In genomic region chr10:11684341-11684716, GRCh38 we compare ENCODE assay signal across 8 cellular contexts. TPM values are rescaled to one million over a fixed set of nuclear protein-coding genes. Genes with fewer than 3 reads are reported as not detected.
A peak's percentile ranks its signal among the peaks of the same experiment; 100 is the strongest.
DNase-seq lines count a peak whose midpoint lies in the region; ATAC-seq, FAIRE-seq and TF ChIP-seq lines count a peak whose summit lies in the region.
"Not testable (repeated sequence)": the region's sequence is repeated elsewhere in the genome, so short reads cannot be mapped to it uniquely, and the experiment has no call there.

No MANE protein-coding gene starts in this region.

- ATAC-seq in A549, foreskin keratinocyte: not testable (repeated sequence)
- peak; percentile 1 for ATAC-seq in GM18520 (IDR thresholded peaks at IDR 0.05; ENCODE audit: unreplicated experiment)
- ATAC-seq in GM21737 (IDR thresholded peaks at IDR 0.05; ENCODE audit: unreplicated experiment), result peak; percentile 14
- peak; percentile 10 for ATAC-seq in HG03175 (IDR thresholded peaks at IDR 0.05; ENCODE audit: unreplicated experiment)

- TF ChIP-seq EP300 in A549 (IDR thresholded peaks at IDR 0.05), result not testable (repeated sequence)

- not testable (repeated sequence) for FAIRE-seq in A549 (lab: Jason Lieb, UNC)

- H3K4me2 ChIP-seq in A549, result peak overlapping the region; percentile 90

- WGBS in A549 (ENCODE audit: missing lambda C conversion rate), result 72% methylated on average over 4 of the region's 4 CpGs

- not testable (repeated sequence) for TF ChIP-seq CTCF in A549 (IDR thresholded peaks at IDR 0.05); RWPE1 (conservative IDR thresholded peaks at IDR 0.05; ENCODE audit: low read depth); foreskin keratinocyte (conservative IDR thresholded peaks at IDR 0.05)

- H3K4me1 Mint-ChIP-seq in activated naive CD8-positive, alpha-beta T cell (ENCODE audit: low read depth), result peaks cover 63% of the 10 kb centered on the region

- peak overlapping the region; percentile 92 for H3K27ac Mint-ChIP-seq in activated naive CD8-positive, alpha-beta T cell

- CTCF ChIA-PET in A549 (lab: Yijun Ruan, JAX), result interaction anchor here (1.2 to 3.2 kb wide), 2 partner anchors 14 to 73 kb away, joined by 5 to 10 read pairs; no protein-coding TSS in a partner anchor
- CTCF ChIA-PET in RWPE1 (lab: Yijun Ruan, JAX), result not testable (repeated sequence)

- POLR2A ChIA-PET in A549 (lab: Yijun Ruan, JAX); RWPE1 (lab: Yijun Ruan, JAX; ENCODE audit: low non-redundant PET): not testable (repeated sequence)

- not testable (repeated sequence) for H3K9me3 Mint-ChIP-seq in activated naive CD8-positive, alpha-beta T cell (ENCODE audit: low read depth)

- H3K27ac ChIP-seq in A549 (peak overlapping the region in 1 of 2 experiments; percentile 80; a peak in 3 of 6 replicates), RWPE1 (peak overlapping the region; percentile 92), foreskin keratinocyte (peak overlapping the region; percentile 71)
- not testable (repeated sequence) for H3K27ac ChIP-seq in rectal smooth muscle tissue (ENCODE audit: low read depth, low read length)

- H3K4me3 Mint-ChIP-seq in activated naive CD8-positive, alpha-beta T cell, result peak overlapping the region; percentile 81

- H3K9me3 ChIP-seq in A549, result not testable (repeated sequence)

- not testable (repeated sequence) for H3K27me3 ChIP-seq in foreskin keratinocyte; rectal smooth muscle tissue (ENCODE audit: control insufficient read depth, insufficient read depth, low read length)

- not testable (repeated sequence) for DNase-seq in A549 (ENCODE audit: low read depth in 1 of 2, low spot score in 1 of 2); RWPE1 (ENCODE audit: low spot score); foreskin keratinocyte

- H3K4me1 ChIP-seq in A549 (peaks cover 16% of the 10 kb centered on the region), foreskin keratinocyte (peaks cover 22% of the 10 kb centered on the region)
- not testable (repeated sequence) for H3K4me1 ChIP-seq in rectal smooth muscle tissue (ENCODE audit: control insufficient read depth, insufficient read depth, low read length)

- H3K36me3 Mint-ChIP-seq in activated naive CD8-positive, alpha-beta T cell, result not testable (repeated sequence)

- H3K9ac ChIP-seq in rectal smooth muscle tissue (ENCODE audit: low read length), result not testable (repeated sequence)

- not testable (repeated sequence) for H3K27me3 Mint-ChIP-seq in activated naive CD8-positive, alpha-beta T cell

- not testable (repeated sequence) for TF ChIP-seq RAD21 in A549 (conservative IDR thresholded peaks at IDR 0.05 in 1 of 2, IDR thresholded peaks at IDR 0.05 in 1 of 2)

- not testable (repeated sequence) for H3K4me3 ChIP-seq in A549
- peak overlapping the region; percentile 29 for H3K4me3 ChIP-seq in rectal smooth muscle tissue (ENCODE audit: low read length)

- not testable (repeated sequence) for H3K36me3 ChIP-seq in rectal smooth muscle tissue (ENCODE audit: control insufficient read depth, insufficient read depth, low read length)

- not testable (repeated sequence) for TF ChIP-seq POLR2A in A549 (IDR thresholded peaks at IDR 0.05; ENCODE audit: low read length)

RNA-seq across cellular contexts. Expression of gene ECHDC3, which starts 57.9 kb away (rescaled TPM):
- polyA plus RNA-seq in A549 (2011; rRNA removed) (6.0 and 7.9 TPM in 2 replicates), A549 (2017; fragmentation: RNase III; extraction: RNeasy Plus Mini Kit Qiagen cat#74134 plus additional on column Dnase treatment) (6.1 to 6.9 TPM (median 6.3 TPM) in 3 replicates), foreskin keratinocyte (11.0 and 14.4 TPM in 2 replicates)
- 11.1 and 17.9 TPM in 2 replicates for polyA plus RNA-seq in A549 (2012; cell fraction: cytosol; rRNA removed)
- 11.7 and 13.2 TPM in 2 replicates for polyA plus RNA-seq in A549 (2012; cell fraction: nucleus; rRNA removed)
- 6.9 and 9.6 TPM in 2 replicates for polyA minus RNA-seq in A549 (2011; rRNA and poly(A)+ RNA removed)
- 10.4 and 13.4 TPM in 2 replicates for total RNA-seq in foreskin keratinocyte
